ENCODE assay signal across 3 cellular contexts in genomic region chr9:67492028-67492427, GRCh38.
DNase-seq lines count a peak whose midpoint lies in the region; ATAC-seq and TF ChIP-seq lines count a peak whose summit lies in the region.
"Not testable (repeated sequence)": the region's sequence is repeated elsewhere in the genome, so short reads cannot be mapped to it uniquely, and the experiment has no call there.

No MANE protein-coding gene starts in this region.

- H3K4me3 ChIP-seq in PC-3 (ENCODE audit: low read length); mucosa of descending colon: not testable (repeated sequence)

- H4K20me1 ChIP-seq in PC-3 (ENCODE audit: low read length): not testable (repeated sequence)

- DNase-seq in PC-3, left colon, mucosa of descending colon: not testable (repeated sequence)

- not testable (repeated sequence) for H3K9ac ChIP-seq in PC-3 (ENCODE audit: low read length)

- H3K27me3 ChIP-seq in PC-3 (ENCODE audit: low read length): not testable (repeated sequence)

- not testable (repeated sequence) for H3K36me3 ChIP-seq in PC-3 (ENCODE audit: low read depth, low read length); mucosa of descending colon (ENCODE audit: low read depth)

- H3K4me1 ChIP-seq in PC-3 (ENCODE audit: insufficient read depth, low read length); mucosa of descending colon (ENCODE audit: low read depth): not testable (repeated sequence)

- intact Hi-C loops in PC-3 (cut with micrococcal nuclease); left colon (cut with DNase I, micrococcal nuclease); mucosa of descending colon (cut with DNase I, micrococcal nuclease): not testable (repeated sequence)

- CTCF ChIA-PET in PC-3 (lab: Charles Lee): not testable (repeated sequence)

- BruUV-seq in PC-3 (replicated peaks; lab: Mats Ljungman, UMichigan): not testable (repeated sequence)

- not testable (repeated sequence) for H3F3A ChIP-seq in PC-3 (ENCODE audit: low read length, unreplicated experiment)

- not testable (repeated sequence) for H3K9me2 ChIP-seq in PC-3 (replicated peaks; ENCODE audit: low read length)

- not testable (repeated sequence) for H3K27ac ChIP-seq in PC-3 (ENCODE audit: low read length)

- not testable (repeated sequence) for TF ChIP-seq CTCF in PC-3 (conservative IDR thresholded peaks at IDR 0.05; ENCODE audit: low read depth, low read length); mucosa of descending colon (IDR thresholded peaks at IDR 0.05)

- not testable (repeated sequence) for H3K4me2 ChIP-seq in PC-3 (ENCODE audit: low read length)

- POLR2A ChIA-PET in PC-3 (lab: Charles Lee; ENCODE audit: unreplicated experiment): not testable (repeated sequence)

- H2AFZ ChIP-seq in PC-3 (ENCODE audit: low read length): not testable (repeated sequence)

- H3K79me2 ChIP-seq in PC-3 (ENCODE audit: low read length): not testable (repeated sequence)

- not testable (repeated sequence) for H3K9me3 ChIP-seq in PC-3 (ENCODE audit: low read length); mucosa of descending colon

- ATAC-seq in PC-3 (peak; percentile 83), left colon (peak; percentile 95), mucosa of descending colon (peak; percentile 82)
